Comparison of ENCODE assay signal across 10 cellular contexts in the genomic region with DNA sequence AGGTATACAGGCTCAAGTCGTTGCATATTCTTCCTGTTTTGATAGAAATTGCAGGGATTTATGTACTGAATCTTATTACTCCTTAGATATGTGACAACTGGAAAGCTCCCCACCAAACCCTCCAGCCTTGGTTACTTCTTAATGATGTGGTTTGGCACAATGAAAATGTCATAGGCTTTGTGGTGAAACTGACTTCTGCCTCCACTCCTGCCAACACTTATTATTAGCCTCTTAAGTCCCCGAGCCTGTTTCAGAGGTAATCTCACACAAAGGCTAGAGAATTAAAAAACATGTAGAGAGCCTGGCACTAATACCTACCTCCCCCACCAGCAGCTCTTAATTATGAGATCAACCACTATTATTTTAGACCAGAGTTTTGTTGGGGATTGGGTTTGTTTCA. TPM values are rescaled to one million over a fixed set of nuclear protein-coding genes. Genes with fewer than 3 reads are reported as not detected.
DNase-seq lines count a peak whose midpoint lies in the region; ATAC-seq and TF ChIP-seq lines count a peak whose summit lies in the region.
"Had no signal": no experiment of that assay in that cellular context is flagged by ENCODE, and none has a peak within 500 bp of the region (broad histone marks: within the 10 kb centered on the region; RNA-seq: fewer than 3 reads in every experiment).

No MANE protein-coding gene starts in this region.

- no peak overlapping the region for H3K4me3 Mint-ChIP-seq in natural killer cell

- no peaks in the 10 kb centered on the region for H3K9me2 ChIP-seq in Karpas-422 (replicated peaks; ENCODE audit: insufficient read depth, low read length)

- POLR2A ChIA-PET in GM10248 (lab: Yijun Ruan, JAX): interaction anchor here (1.4 kb wide), 1 partner anchor 24 kb away, joined by 6 read pairs; a partner anchor contains a TSS

- H3K4me1 ChIP-seq in DND-41 (ENCODE audit: insufficient read depth, low read length) (peaks cover 74% of the 10 kb centered on the region), Karpas-422 (ENCODE audit: low read length) (peaks cover 68% of the 10 kb centered on the region)

- peak overlapping the region; percentile 65 to 93 for H3K27ac Mint-ChIP-seq in activated naive CD4-positive, alpha-beta T cell treated with anti-CD3 and anti-CD28 coated beads, Interleukin-2, amount 50 U/mL, for 72 hours
- peak overlapping the region; percentile 0 to 96 for H3K27ac Mint-ChIP-seq in natural killer cell

- DNase-seq in DND-41: no peak
- DNase-seq in Karpas-422: no peak
- DNase-seq in activated naive CD4-positive, alpha-beta T cell treated with anti-CD3 and anti-CD28 coated beads, Interleukin-2, amount 50 U/mL, for 72 hours (ENCODE audit: low spot score in 2 of 2): no peak
- no peak for DNase-seq in natural killer cell
- no peak for DNase-seq in GM10248 (ENCODE audit: extremely low spot score)
- no peak for DNase-seq in cerebellar nuclear complex (lab: John Stamatoyannopoulos, UW)
- no peak for DNase-seq in islet precursor cell
- DNase-seq: activated T-cell treated with anti-CD3 and anti-CD28 coated beads, Interleukin-2, amount 50 U/mL, for 1 hour; GF-D8; stimulated activated CD4-positive, alpha-beta T cell treated with anti-CD3 and anti-CD28 coated beads, Interleukin-4, amount 100 ng/mL, for 24 hours had no signal

- ATAC-seq in DND-41 (ENCODE audit: insufficient read depth, low read depth): no peak
- ATAC-seq in activated naive CD4-positive, alpha-beta T cell treated with anti-CD3 and anti-CD28 coated beads, Interleukin-2, amount 50 U/mL, for 72 hours: no peak
- no peak for ATAC-seq in natural killer cell

- intact Hi-C loops in natural killer cell (cut with micrococcal nuclease): no loop called here

- H3K4me2 ChIP-seq in DND-41 (ENCODE audit: insufficient read depth, low read length): peak overlapping the region; percentile 75; the same call in 1 of the 2 replicates
- H3K4me2 ChIP-seq in Karpas-422 (ENCODE audit: low read depth, low read length, poor library complexity, severe bottlenecking): peak overlapping the region; percentile 7

- H2AFZ ChIP-seq in DND-41 (ENCODE audit: low read depth, low read length) (no peak overlapping the region), Karpas-422 (ENCODE audit: low read length) (no peak overlapping the region)

- CTCF ChIA-PET in GM10248 (lab: Yijun Ruan, JAX): interaction anchor here (1.4 to 16.8 kb wide), 2 partner anchors 18 to 30 kb away, joined by 3 to 204 read pairs; a partner anchor contains a TSS

- peaks cover 3 to 4% of the 10 kb centered on the region in 2 donors for H3K9me3 Mint-ChIP-seq in activated naive CD4-positive, alpha-beta T cell treated with anti-CD3 and anti-CD28 coated beads, Interleukin-2, amount 50 U/mL, for 72 hours
- H3K9me3 Mint-ChIP-seq in natural killer cell: no peaks in the 10 kb centered on the region

- no peak overlapping the region for H3K9ac ChIP-seq in DND-41 (ENCODE audit: low read depth, low read length)
- no peak overlapping the region for H3K9ac ChIP-seq in Karpas-422 (ENCODE audit: low read length)

- no peaks in the 10 kb centered on the region for H3K9me3 ChIP-seq in DND-41 (ENCODE audit: insufficient read depth, low read length, severe bottlenecking)
- H3K9me3 ChIP-seq in Karpas-422 (ENCODE audit: low read length): no peaks in the 10 kb centered on the region

- peaks cover 41 to 46% of the 10 kb centered on the region in 2 donors for H3K4me1 Mint-ChIP-seq in natural killer cell

- no peaks in the 10 kb centered on the region for H3K27me3 ChIP-seq in DND-41 (ENCODE audit: insufficient read depth, low read length, poor library complexity)
- no peaks in the 10 kb centered on the region for H3K27me3 ChIP-seq in Karpas-422 (ENCODE audit: low read length)

- H3K4me3 ChIP-seq in DND-41 (ENCODE audit: low read depth in 1 of 2, low read length in 2 of 2) (no peak overlapping the region), Karpas-422 (ENCODE audit: low read length) (no peak overlapping the region)

- H4K20me1 ChIP-seq in DND-41 (ENCODE audit: insufficient read depth, low read length) (peaks cover 21% of the 10 kb centered on the region; the same call in 1 of the 2 replicates), Karpas-422 (ENCODE audit: insufficient read depth, low read depth, low read length) (no peaks in the 10 kb centered on the region; the same call in 1 of the 2 replicates)

- no peak overlapping the region for H3K27ac ChIP-seq in DND-41 (ENCODE audit: low read length)
- H3K27ac ChIP-seq in Karpas-422 (ENCODE audit: low read length): peak overlapping the region; percentile 28

- no peaks in the 10 kb centered on the region for H3K27me3 Mint-ChIP-seq in natural killer cell (ENCODE audit: low read depth in 2 of 2)

- TF ChIP-seq CTCF in DND-41 (IDR thresholded peaks at IDR 0.05; ENCODE audit: borderline replicate concordance, extremely low read depth, low read length, poor library complexity, severe bottlenecking) (no peak), natural killer cell (IDR thresholded peaks at IDR 0.05) (no peak), GM10248 (IDR thresholded peaks at IDR 0.05; ENCODE audit: control extremely low read depth, extremely low read depth, low read depth, missing control alignments) (no peak)

- peaks cover 18 to 37% of the 10 kb centered on the region in 2 donors for H3K36me3 Mint-ChIP-seq in activated naive CD4-positive, alpha-beta T cell treated with anti-CD3 and anti-CD28 coated beads, Interleukin-2, amount 50 U/mL, for 72 hours
- no peaks in the 10 kb centered on the region for H3K36me3 Mint-ChIP-seq in natural killer cell

- peaks cover 90% of the 10 kb centered on the region for H3K79me2 ChIP-seq in DND-41 (ENCODE audit: insufficient read depth, low read length)
- peaks cover 78% of the 10 kb centered on the region for H3K79me2 ChIP-seq in Karpas-422 (ENCODE audit: low read length)

- H3K36me3 ChIP-seq in DND-41 (ENCODE audit: insufficient read depth, low read length): peaks cover 57% of the 10 kb centered on the region
- H3K36me3 ChIP-seq in Karpas-422 (ENCODE audit: insufficient read depth, low read length): peaks cover 52% of the 10 kb centered on the region

RNA-seq across cellular contexts. Expression of a gene that starts 4.2 kb away (rescaled TPM):
- total RNA-seq in Karpas-422 (2014; rRNA removed; shearing (Covaris generic); ENCODE audit: low replicate concordance): 24.1 and 52.4 TPM in 2 replicates
- 10 to 100 TPM; 23.5 to 28.1 TPM for total RNA-seq in activated naive CD4-positive, alpha-beta T cell treated with anti-CD3 and anti-CD28 coated beads, Interleukin-2, amount 50 U/mL, for 72 hours
- total RNA-seq in natural killer cell: 10 to 100 TPM; 24.3 to 25.4 (median 24.9) TPM

RNA-seq across cellular contexts. Expression of a gene that starts 24.7 kb away (rescaled TPM):
- total RNA-seq in Karpas-422 (2014; rRNA removed; shearing (Covaris generic); ENCODE audit: low replicate concordance): 224 and 343 TPM in 2 replicates
- total RNA-seq in activated naive CD4-positive, alpha-beta T cell treated with anti-CD3 and anti-CD28 coated beads, Interleukin-2, amount 50 U/mL, for 72 hours: 100 to 1,000 TPM; 304 to 406 TPM
- 100 to 1,000 TPM; 467 to 603 (median 504) TPM for total RNA-seq in natural killer cell
